Comparison of ENCODE assay signal across 8 cellular contexts in the genomic region with DNA sequence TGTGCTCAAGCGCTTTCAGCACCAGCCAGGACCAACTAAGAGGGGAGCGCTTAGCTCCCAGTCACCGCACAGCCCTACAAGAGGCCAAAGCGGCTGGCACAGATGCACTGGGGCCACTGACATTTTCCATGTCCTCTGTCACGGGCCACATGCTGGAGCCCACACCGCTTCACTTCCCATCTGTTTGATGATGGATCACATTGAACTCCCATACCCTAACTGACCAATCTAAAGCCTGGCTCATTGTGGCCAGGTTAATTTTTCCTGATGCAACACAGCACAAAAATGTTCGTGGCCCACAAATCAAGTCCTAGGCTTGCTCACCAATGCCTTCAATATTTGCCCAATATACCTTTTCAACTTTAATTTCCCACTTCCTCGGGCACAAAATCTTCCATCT. TPM values are rescaled to one million over a fixed set of nuclear protein-coding genes. Genes with fewer than 3 reads are reported as not detected.
DNase-seq lines count a peak whose midpoint lies in the region; TF ChIP-seq lines count a peak whose summit lies in the region.
"Not testable (repeated sequence)": the region's sequence is repeated elsewhere in the genome, so short reads cannot be mapped to it uniquely, and the experiment has no call there.

No MANE protein-coding gene starts in this region.

- H3K27ac Mint-ChIP-seq in activated naive CD4-positive, alpha-beta T cell treated with anti-CD3 and anti-CD28 coated beads, Interleukin-2, amount 10 ng/mL, durations not matched to agents 7 days and 5 days; nephron progenitor cell: not testable (repeated sequence)

- not testable (repeated sequence) for H3K36me3 Mint-ChIP-seq in activated naive CD4-positive, alpha-beta T cell treated with anti-CD3 and anti-CD28 coated beads, Interleukin-2, amount 10 ng/mL, durations not matched to agents 7 days and 5 days; nephron progenitor cell (ENCODE audit: low read depth)

- peaks cover 44% of the 10 kb centered on the region for H3K27me3 Mint-ChIP-seq in activated naive CD4-positive, alpha-beta T cell treated with anti-CD3 and anti-CD28 coated beads, Interleukin-2, amount 10 ng/mL, durations not matched to agents 7 days and 5 days
- peaks cover 33% of the 10 kb centered on the region for H3K27me3 Mint-ChIP-seq in nephron progenitor cell (ENCODE audit: low read depth, poor library complexity)

- not testable (repeated sequence) for H2AFZ ChIP-seq in ACC112 (ENCODE audit: low read length, unreplicated experiment)

- H3K4me1 ChIP-seq in ACC112 (ENCODE audit: control insufficient read depth, insufficient read depth, low read length, unreplicated experiment); HUES48 (ENCODE audit: control insufficient read depth, insufficient read depth, low read length); ectodermal cell (ENCODE audit: control insufficient read depth, insufficient read depth, low read length); right atrium auricular region: not testable (repeated sequence)
- H3K4me1 ChIP-seq in spleen: peaks cover 0 to 20% (median 11%) of the 10 kb centered on the region in 6 donors

- TF ChIP-seq CTCF in WERI-Rb-1 (IDR thresholded peaks at IDR 0.05; ENCODE audit: low read depth, low read length); right atrium auricular region (IDR thresholded peaks at IDR 0.05); nephron progenitor cell (IDR thresholded peaks at IDR 0.05); spleen (IDR thresholded peaks at IDR 0.05 in 8 of 11, conservative IDR thresholded peaks at IDR 0.05 in 3 of 11): not testable (repeated sequence)

- H3K9ac ChIP-seq in HUES48 (ENCODE audit: low read depth, low read length): not testable (repeated sequence)

- not testable (repeated sequence) for H3K27ac ChIP-seq in ACC112 (ENCODE audit: low read depth, low read length); HUES48 (ENCODE audit: low read depth, low read length); WERI-Rb-1; ectodermal cell (ENCODE audit: insufficient read depth, low read depth, low read length, poor library complexity, severe bottlenecking); spleen
- peak overlapping the region; percentile 87 to 95 for H3K27ac ChIP-seq in right atrium auricular region

- not testable (repeated sequence) for H3K9me3 ChIP-seq in HUES48 (ENCODE audit: control insufficient read depth, insufficient read depth, low read length); WERI-Rb-1 (ENCODE audit: severe bottlenecking); ectodermal cell (ENCODE audit: control insufficient read depth, low read length); right atrium auricular region; spleen

- H3K4me3 ChIP-seq in ACC112 (ENCODE audit: low read depth, low read length) (peak overlapping the region; percentile 79), HUES48 (ENCODE audit: low read depth, low read length) (peak overlapping the region; percentile 84), WERI-Rb-1 (ENCODE audit: low read depth, low read length) (peak overlapping the region; percentile 92; the same call in 1 of the 2 replicates), ectodermal cell (ENCODE audit: insufficient read depth, low read depth, low read length) (peak overlapping the region; percentile 78), right atrium auricular region (peak overlapping the region in 1 of 2 donors; percentile 66), spleen (peak overlapping the region in 5 of 8 donors; percentile 53 to 75 (median 65))

- intact Hi-C loops in spleen (cut with DNase I; ENCODE audit: low total_unique reads): loop anchor here (10.0 kb wide), 2 partner anchors 135 to 585 kb away; no protein-coding TSS in a partner anchor

- peaks cover 16% of the 10 kb centered on the region for H3K4me1 Mint-ChIP-seq in activated naive CD4-positive, alpha-beta T cell treated with anti-CD3 and anti-CD28 coated beads, Interleukin-2, amount 10 ng/mL, durations not matched to agents 7 days and 5 days
- H3K4me1 Mint-ChIP-seq in nephron progenitor cell: peaks cover 29% of the 10 kb centered on the region

- CTCF ChIA-PET in activated naive CD4-positive, alpha-beta T cell treated with anti-CD3 and anti-CD28 coated beads, Interleukin-2, amount 10 ng/mL, durations not matched to agents 7 days and 5 days (lab: Charles Lee): not testable (repeated sequence)

- not testable (repeated sequence) for TF ChIP-seq POLR2A in spleen (IDR thresholded peaks at IDR 0.05)

- not testable (repeated sequence) for DNase-seq in WERI-Rb-1; activated naive CD4-positive, alpha-beta T cell treated with anti-CD3 and anti-CD28 coated beads, Interleukin-2, amount 10 ng/mL, durations not matched to agents 7 days and 5 days; right atrium auricular region (ENCODE audit: low spot score); nephron progenitor cell; spleen

- not testable (repeated sequence) for H3K36me3 ChIP-seq in ACC112 (ENCODE audit: insufficient read depth, low read length); HUES48 (ENCODE audit: control insufficient read depth, insufficient read depth, low read length); WERI-Rb-1; ectodermal cell (ENCODE audit: control insufficient read depth, insufficient read depth, low read length); right atrium auricular region; spleen

- 38 to 46% methylated on average over 2 of the region's 8 CpGs for WGBS in ectodermal cell, 2 experiments
- WGBS in spleen, 5 donors: 33 to 67% (median 50%) methylated on average over 1 to 6 of the region's 8 CpGs

- H3K4me3 Mint-ChIP-seq in activated naive CD4-positive, alpha-beta T cell treated with anti-CD3 and anti-CD28 coated beads, Interleukin-2, amount 10 ng/mL, durations not matched to agents 7 days and 5 days: peak overlapping the region; percentile 78
- H3K4me3 Mint-ChIP-seq in nephron progenitor cell: peak overlapping the region; percentile 90

- not testable (repeated sequence) for H3K9me3 Mint-ChIP-seq in activated naive CD4-positive, alpha-beta T cell treated with anti-CD3 and anti-CD28 coated beads, Interleukin-2, amount 10 ng/mL, durations not matched to agents 7 days and 5 days; nephron progenitor cell

- not testable (repeated sequence) for H3K79me2 ChIP-seq in ACC112 (ENCODE audit: control insufficient read depth, insufficient read depth, low read length, unreplicated experiment)

- H3K27me3 ChIP-seq in ACC112 (ENCODE audit: insufficient read depth, low read length); WERI-Rb-1 (ENCODE audit: insufficient read depth, low read depth, severe bottlenecking); right atrium auricular region: not testable (repeated sequence)
- H3K27me3 ChIP-seq in HUES48 (ENCODE audit: control insufficient read depth, insufficient read depth, low read length): peaks cover 16% of the 10 kb centered on the region
- H3K27me3 ChIP-seq in ectodermal cell (ENCODE audit: control insufficient read depth, insufficient read depth, low read length, poor library complexity, severe bottlenecking): peaks cover 33% of the 10 kb centered on the region
- H3K27me3 ChIP-seq in spleen (replicated peaks in 1 of 7): peaks cover 0 to 27% (median 6%) of the 10 kb centered on the region in 7 donors

RNA-seq across cellular contexts. Expression of a gene that starts 1.1 kb away (rescaled TPM):
- 6.9 TPM for polyA plus RNA-seq in ectodermal cell (2013, experiment 1 of 4)
- 6.8 TPM for polyA plus RNA-seq in ectodermal cell (2013, experiment 2 of 4)
- polyA plus RNA-seq in ectodermal cell (2013, experiment 3 of 4): 4.4 TPM
- polyA plus RNA-seq in ectodermal cell (2013, experiment 4 of 4): 5.6 TPM
- total RNA-seq in right atrium auricular region: 10 to 100 TPM; 19.1 to 27.7 TPM
- total RNA-seq in spleen: 1 to 10 TPM; 1.2 to 6.7 (median 4.6) TPM
- 1 to 10 TPM; 2.9 to 3.7 (median 3.4) TPM for polyA plus RNA-seq in spleen
